In genomic region chr22:38175206-38176118, GRCh38 we compare ENCODE assay signal across 1 cellular context.
TF ChIP-seq lines count a peak whose summit lies in the region.

No MANE protein-coding gene starts in this region.

TF ChIP-seq in H1, 55 proteins besides CTCF, POLR2A, EP300 and RAD21:
- TF ChIP-seq RNF2 (IDR thresholded peaks at IDR 0.05; ENCODE audit: borderline replicate concordance, low read depth, low read length, missing control alignments, poor library complexity, severe bottlenecking) = no peak
- no peak for TF ChIP-seq SIN3A (conservative IDR thresholded peaks at IDR 0.05 in 1 of 2, IDR thresholded peaks at IDR 0.05 in 1 of 2; ENCODE audit: low read depth in 1 of 2, low read length in 2 of 2)
- TF ChIP-seq CTBP2 (IDR thresholded peaks at IDR 0.05; ENCODE audit: borderline replicate concordance, insufficient read depth, insufficient read length, low read length) = no peak
